Comparison of ENCODE assay signal across 12 cellular contexts in the genomic region with DNA sequence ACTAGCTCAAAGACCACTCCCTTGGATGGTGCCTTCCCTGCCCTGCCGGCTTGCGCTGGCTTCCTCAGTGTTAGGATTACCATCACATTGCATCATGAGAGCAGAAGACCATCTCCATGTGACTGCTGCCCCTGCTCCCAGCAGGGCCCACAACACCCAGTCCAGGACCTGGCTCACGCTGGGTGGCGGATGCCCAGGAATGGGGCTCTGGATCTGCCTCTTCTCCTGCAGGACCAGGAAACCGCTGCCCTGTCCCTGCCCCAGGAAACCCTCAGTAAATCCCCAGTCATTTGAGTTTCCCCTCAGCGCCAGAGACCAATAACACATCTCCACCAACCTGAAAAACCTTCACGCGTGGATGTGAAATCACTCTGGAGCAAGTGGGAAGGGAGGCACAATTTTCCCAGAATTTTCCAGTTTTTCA. TPM values are rescaled to one million over a fixed set of nuclear protein-coding genes. Genes with fewer than 3 reads are reported as not detected.
A peak's percentile ranks its signal among the peaks of the same experiment; 100 is the strongest.
DNase-seq lines count a peak whose midpoint lies in the region; ATAC-seq and TF ChIP-seq lines count a peak whose summit lies in the region.
"Had no signal": no experiment of that assay in that cellular context is flagged by ENCODE, and none has a peak within 500 bp of the region (broad histone marks: within the 10 kb centered on the region; RNA-seq: fewer than 3 reads in every experiment).

No MANE protein-coding gene starts in this region.

- peak overlapping the region; percentile 86 for H3K27ac ChIP-seq in CD4-positive, alpha-beta memory T cell (ENCODE audit: low read depth, low read length)
- H3K27ac ChIP-seq in IMR-90 (ENCODE audit: insufficient read depth, low read length) (no peak overlapping the region), foreskin keratinocyte (no peak overlapping the region)
- H3K27ac ChIP-seq: adrenal gland, pancreas had no signal

- POLR2A ChIA-PET in CD4-positive, alpha-beta memory T cell (lab: Charles Lee; ENCODE audit: partially characterized antibody), result interaction anchor here (1.7 to 20.1 kb wide), 5 partner anchors 11 to 179 kb away, joined by 4 to 533 read pairs (median 22); partner anchors contain the start of genes CLTB, FAF2, KIAA1191 and RNF44
- POLR2A ChIA-PET in IMR-90 (lab: Charles Lee; ENCODE audit: unreplicated experiment), result no interaction called here

- no peak overlapping the region for H2BK20ac ChIP-seq in IMR-90 (ENCODE audit: low read depth, low read length)

- CTCF ChIA-PET in CD4-positive, alpha-beta memory T cell (lab: Charles Lee; ENCODE audit: partially characterized antibody), result interaction anchor here (0.7 to 3.9 kb wide), 4 partner anchors 10 to 125 kb away, joined by 3 to 40 read pairs (median 3); partner anchors contain the start of gene FAF2
- CTCF ChIA-PET in IMR-90 (lab: Yijun Ruan, JAX), result no interaction called here

- H2AFZ ChIP-seq in IMR-90 (replicated peaks; ENCODE audit: low read length, poor library complexity), result no peak overlapping the region

- H3K4ac ChIP-seq in IMR-90 (ENCODE audit: low read depth, low read length), result 0 out of 2 replicates have a peak overlapping the region, but pooled peaks have one; percentile 10

- no peak overlapping the region for H3K9ac ChIP-seq in IMR-90 (ENCODE audit: low read depth, low read length)

- H3K36me3 ChIP-seq in CD4-positive, alpha-beta memory T cell (ENCODE audit: insufficient read depth, low read length), result no peaks in the 10 kb centered on the region
- H3K36me3 ChIP-seq in IMR-90 (ENCODE audit: control insufficient read depth, insufficient read depth, low read length), result no peaks in the 10 kb centered on the region
- H3K36me3 ChIP-seq: adrenal gland, pancreas had no signal

- peaks cover 42 to 80% (median 52%) of the 10 kb centered on the region in 4 donors for H3K4me1 Mint-ChIP-seq in CD4-positive, alpha-beta memory T cell
- peaks cover 48% of the 10 kb centered on the region for H3K4me1 Mint-ChIP-seq in activated T-helper 2 cell treated with anti-CD3 and anti-CD28 coated beads, Interferon-gamma antibody, Interleukin-2, Interleukin-4, amounts not matched to agents 10 μg/mL and 5 μg/mL and 100 μg/mL, durations not matched to agents 14 hours and 24 hours and 36 hours (ENCODE audit: low read depth)
- peaks cover 39 to 60% (median 50%) of the 10 kb centered on the region in 3 donors for H3K4me1 Mint-ChIP-seq in naive B cell

- BruUV-seq in IMR-90 (replicated peaks; lab: Mats Ljungman, UMichigan), result no TSS peak

- no peaks in the 10 kb centered on the region for H3K27me3 Mint-ChIP-seq in CD4-positive, alpha-beta memory T cell
- H3K27me3 Mint-ChIP-seq in activated T-helper 2 cell treated with anti-CD3 and anti-CD28 coated beads, Interferon-gamma antibody, Interleukin-2, Interleukin-4, amounts not matched to agents 10 μg/mL and 5 μg/mL and 100 μg/mL, durations not matched to agents 14 hours and 24 hours and 36 hours (ENCODE audit: low read depth), result no peaks in the 10 kb centered on the region
- no peaks in the 10 kb centered on the region for H3K27me3 Mint-ChIP-seq in naive B cell

- H3K9me3 Mint-ChIP-seq in CD4-positive, alpha-beta memory T cell, result peaks cover 0 to 4% (median 0%) of the 10 kb centered on the region in 8 donors
- no peaks in the 10 kb centered on the region for H3K9me3 Mint-ChIP-seq in activated T-helper 2 cell treated with anti-CD3 and anti-CD28 coated beads, Interferon-gamma antibody, Interleukin-2, Interleukin-4, amounts not matched to agents 10 μg/mL and 5 μg/mL and 100 μg/mL, durations not matched to agents 14 hours and 24 hours and 36 hours
- H3K9me3 Mint-ChIP-seq in naive B cell, result no peaks in the 10 kb centered on the region

- H3K27me3 ChIP-seq in CD4-positive, alpha-beta memory T cell (ENCODE audit: insufficient read depth, low read length), result no peaks in the 10 kb centered on the region
- H3K27me3 ChIP-seq in IMR-90 (ENCODE audit: control insufficient read depth, insufficient read depth, low read length) (no peaks in the 10 kb centered on the region), foreskin keratinocyte (no peaks in the 10 kb centered on the region)
- H3K27me3 ChIP-seq: adrenal gland, dorsolateral prefrontal cortex, pancreas had no signal

- peak overlapping the region; percentile 95 to 100 (median 98) for H3K27ac Mint-ChIP-seq in CD4-positive, alpha-beta memory T cell
- H3K27ac Mint-ChIP-seq in activated T-helper 2 cell treated with anti-CD3 and anti-CD28 coated beads, Interferon-gamma antibody, Interleukin-2, Interleukin-4, amounts not matched to agents 10 μg/mL and 5 μg/mL and 100 μg/mL, durations not matched to agents 14 hours and 24 hours and 36 hours, result peak overlapping the region; percentile 86
- peak overlapping the region; percentile 25 to 94 (median 51) for H3K27ac Mint-ChIP-seq in naive B cell

- H3K79me1 ChIP-seq in IMR-90 (ENCODE audit: low read depth in 1 of 2, low read length in 2 of 2), result peaks cover 4 to 9% of the 10 kb centered on the region in 2 experiments; a peak in 3 of 4 replicates

- H3K56ac ChIP-seq in IMR-90 (ENCODE audit: extremely low read depth, insufficient read depth, low read length), result no peak overlapping the region

- TF ChIP-seq POLR2A in IMR-90 (IDR thresholded peaks at IDR 0.05; ENCODE audit: low read depth, low read length), result no peak

- H3K4me3 Mint-ChIP-seq in CD4-positive, alpha-beta memory T cell, result peak overlapping the region; percentile 25 to 97 (median 90)
- H3K4me3 Mint-ChIP-seq in activated T-helper 2 cell treated with anti-CD3 and anti-CD28 coated beads, Interferon-gamma antibody, Interleukin-2, Interleukin-4, amounts not matched to agents 10 μg/mL and 5 μg/mL and 100 μg/mL, durations not matched to agents 14 hours and 24 hours and 36 hours (ENCODE audit: low read depth), result peak overlapping the region; percentile 49
- H3K4me3 Mint-ChIP-seq in naive B cell, result peak overlapping the region in 7 of 8 donors; percentile 55 to 98 (median 81)

- no peak overlapping the region for H3K23ac ChIP-seq in IMR-90 (ENCODE audit: low read depth, low read length)

- H2BK15ac ChIP-seq in IMR-90 (ENCODE audit: low read depth, low read length), result no peak overlapping the region

- TF ChIP-seq RAD21 in IMR-90 (IDR thresholded peaks at IDR 0.05; ENCODE audit: low read length), result no peak

- no peak for DNase-seq in CD4-positive, alpha-beta memory T cell
- DNase-seq in IMR-90, result no peak
- no peak for DNase-seq in activated T-helper 2 cell treated with anti-CD3 and anti-CD28 coated beads, Interferon-gamma antibody, Interleukin-2, Interleukin-4, amounts not matched to agents 10 μg/mL and 5 μg/mL and 100 μg/mL, durations not matched to agents 14 hours and 24 hours and 36 hours (ENCODE audit: low spot score)
- DNase-seq in naive B cell, result no peak
- no peak for DNase-seq in foreskin keratinocyte
- no peak for DNase-seq in NK-92 treated with Interleukin-12 subunit alpha and Interleukin-12 subunit beta, amount 100 ng/mL, for 24 hours (lab: John Stamatoyannopoulos, UW)
- no peak for DNase-seq in NCI-H2196 (lab: John Stamatoyannopoulos, UW; ENCODE audit: unreplicated experiment)
- DNase-seq: adrenal gland, dorsolateral prefrontal cortex, KG1, NCI-H2081 had no signal

- no peak overlapping the region for H3K14ac ChIP-seq in IMR-90 (replicated peaks; ENCODE audit: low read depth, low read length)

- in situ Hi-C loops in IMR-90 (cut with MboI; ENCODE audit: low sequenced_read_pairs), result no loop called here

- H2BK120ac ChIP-seq in IMR-90 (ENCODE audit: low read depth, low read length), result no peak overlapping the region

- WGBS in IMR-90 (ENCODE audit: extremely low coverage in 2 of 2, insufficient read length in 1 of 2), 2 experiments, result 79% methylated on average over 2 of the region's 8 CpGs; no CpG with 5 or more reads in 1 of the 2 experiments

- no peak for TF ChIP-seq CTCF in IMR-90 (conservative IDR thresholded peaks at IDR 0.05; ENCODE audit: low read depth, low read length)
- no peak for TF ChIP-seq CTCF in foreskin keratinocyte (conservative IDR thresholded peaks at IDR 0.05)

- no peak overlapping the region for H3K18ac ChIP-seq in IMR-90 (ENCODE audit: low read depth, low read length)

- no peak overlapping the region for H4K5ac ChIP-seq in IMR-90 (ENCODE audit: low read depth, low read length)

- H3K4me2 ChIP-seq in IMR-90 (ENCODE audit: low read depth, low read length), result no peak overlapping the region

- no peak overlapping the region for H4K91ac ChIP-seq in IMR-90 (ENCODE audit: insufficient read depth, low read depth, low read length)

- H4K20me1 ChIP-seq in IMR-90 (ENCODE audit: insufficient read depth, low read length), result peaks cover 3% of the 10 kb centered on the region; the same call in 1 of the 2 replicates

- H2BK5ac ChIP-seq in IMR-90 (ENCODE audit: low read depth, low read length, poor library complexity, severe bottlenecking), result no peak overlapping the region

- no peak overlapping the region for H2AK9ac ChIP-seq in IMR-90 (replicated peaks; ENCODE audit: low read depth, low read length, poor library complexity)

- H3K4me3 ChIP-seq in CD4-positive, alpha-beta memory T cell (ENCODE audit: low read length in 2 of 2), result no peak overlapping the region
- H3K4me3 ChIP-seq in IMR-90 (ENCODE audit: insufficient read depth, low read depth, low read length), result no peak overlapping the region
- H3K4me3 ChIP-seq: adrenal gland, dorsolateral prefrontal cortex, pancreas had no signal

- 0 out of 2 replicates have a peak, but pooled peaks cover under 1% of the 10 kb centered on the region for H3K9me1 ChIP-seq in IMR-90 (ENCODE audit: insufficient read depth, low read length)

- ATAC-seq in IMR-90 (ENCODE audit: low read depth) (no peak), naive B cell (ENCODE audit: low read depth in 2 of 2) (no peak), foreskin keratinocyte (no peak)
- ATAC-seq: pancreas had no signal

- H2AK5ac ChIP-seq in IMR-90 (ENCODE audit: low read depth, low read length), result no peak overlapping the region

- H3K9me3 ChIP-seq in CD4-positive, alpha-beta memory T cell (ENCODE audit: control insufficient read depth in 1 of 2, low read length in 2 of 2), result no peaks in the 10 kb centered on the region
- no peaks in the 10 kb centered on the region for H3K9me3 ChIP-seq in IMR-90 (ENCODE audit: control insufficient read depth, insufficient read depth, low read length)
- H3K9me3 ChIP-seq: adrenal gland, pancreas had no signal

- intact Hi-C loops in CD4-positive, alpha-beta memory T cell (cut with micrococcal nuclease), result no loop called here
- intact Hi-C loops in IMR-90 (cut with micrococcal nuclease), result no loop called here
- intact Hi-C loops in activated T-helper 2 cell treated with anti-CD3 and anti-CD28 coated beads, Interferon-gamma antibody, Interleukin-2, Interleukin-4, amounts not matched to agents 10 μg/mL and 5 μg/mL and 100 μg/mL, durations not matched to agents 14 hours and 24 hours and 36 hours (cut with micrococcal nuclease), result loop anchor here (5.0 kb wide), 2 partner anchors 57 to 72 kb away; partner anchors contain the start of gene GPRIN1

- dilution Hi-C loops in IMR-90 (cut with HindIII; ENCODE audit: low sequenced_read_pairs, unreplicated experiment), result no loop called here

- peaks cover 62% of the 10 kb centered on the region for H3K4me1 ChIP-seq in CD4-positive, alpha-beta memory T cell (ENCODE audit: insufficient read depth, low read length)
- H3K4me1 ChIP-seq in IMR-90 (ENCODE audit: control insufficient read depth, insufficient read depth, low read length) (peaks cover 11% of the 10 kb centered on the region), foreskin keratinocyte (peaks cover 17% of the 10 kb centered on the region)

- peaks cover 3 to 25% of the 10 kb centered on the region in 2 donors for H3K36me3 Mint-ChIP-seq in CD4-positive, alpha-beta memory T cell
- H3K36me3 Mint-ChIP-seq in activated T-helper 2 cell treated with anti-CD3 and anti-CD28 coated beads, Interferon-gamma antibody, Interleukin-2, Interleukin-4, amounts not matched to agents 10 μg/mL and 5 μg/mL and 100 μg/mL, durations not matched to agents 14 hours and 24 hours and 36 hours (ENCODE audit: low read depth), result no peaks in the 10 kb centered on the region
- H3K36me3 Mint-ChIP-seq in naive B cell, result no peaks in the 10 kb centered on the region

- no peak overlapping the region for H4K8ac ChIP-seq in IMR-90 (ENCODE audit: low read depth in 2 of 2, low read length in 2 of 2)

RNA-seq across cellular contexts. Expression of gene RNF44, which starts 3.3 kb away (rescaled TPM):
- total RNA-seq in CD4-positive, alpha-beta memory T cell, result 100 to 1,000 TPM; 247 to 262 TPM
- polyA plus RNA-seq in CD4-positive, alpha-beta memory T cell, result 1 to 10 TPM; 1.1 to 7.1 TPM
- total RNA-seq in IMR-90 (2012; rRNA removed) (0.54 and 0.83 TPM in 2 replicates), foreskin keratinocyte (12.5 and 15.3 TPM in 2 replicates)
- polyA plus RNA-seq in IMR-90 (2012; rRNA removed) (12.4 and 13.2 TPM in 2 replicates), naive B cell (ENCODE audit: low read depth in 6 of 6) (1 to 10 TPM in 5 of 6 donors, under 1 TPM in 1; 0.38 to 6.1 (median 2.9) TPM), foreskin keratinocyte (12.1 and 12.7 TPM in 2 replicates)
- 5.9 and 12.1 TPM in 2 replicates for polyA plus RNA-seq in IMR-90 (2012; cell fraction: cytosol; rRNA removed)
- 56.1 and 127 TPM in 2 replicates for polyA plus RNA-seq in IMR-90 (2012; cell fraction: nucleus; rRNA removed; ENCODE audit: low replicate concordance)
- total RNA-seq in activated T-helper 2 cell treated with anti-CD3 and anti-CD28 coated beads, Interferon-gamma antibody, Interleukin-2, Interleukin-4, amounts not matched to agents 10 μg/mL and 5 μg/mL and 100 μg/mL, durations not matched to agents 14 hours and 24 hours and 36 hours, result 64.7 and 70.3 TPM in 2 replicates

RNA-seq across cellular contexts. Expression of gene CDHR2, which starts 8.7 kb away (rescaled TPM):
- total RNA-seq in CD4-positive, alpha-beta memory T cell, result 1 to 10 TPM; 2.9 TPM
- polyA plus RNA-seq in CD4-positive, alpha-beta memory T cell, result not detected
- total RNA-seq in IMR-90 (2012; rRNA removed) (not detected in 2 replicates), foreskin keratinocyte (0.04 and 0.27 TPM in 2 replicates)
- polyA plus RNA-seq in IMR-90 (2012; rRNA removed) (not detected in 2 replicates), naive B cell (ENCODE audit: low read depth in 6 of 6) (not detected), foreskin keratinocyte (0.03 TPM in 1 of 2 replicates, not detected in the other)
- polyA plus RNA-seq in IMR-90 (2012; cell fraction: cytosol; rRNA removed), result not detected in 2 replicates
- 0.07 TPM in 2 replicates for polyA plus RNA-seq in IMR-90 (2012; cell fraction: nucleus; rRNA removed; ENCODE audit: low replicate concordance)
- total RNA-seq in activated T-helper 2 cell treated with anti-CD3 and anti-CD28 coated beads, Interferon-gamma antibody, Interleukin-2, Interleukin-4, amounts not matched to agents 10 μg/mL and 5 μg/mL and 100 μg/mL, durations not matched to agents 14 hours and 24 hours and 36 hours, result 0.30 and 0.64 TPM in 2 replicates
